Comparison of ENCODE assay signal across 8 cellular contexts in the genomic region with DNA sequence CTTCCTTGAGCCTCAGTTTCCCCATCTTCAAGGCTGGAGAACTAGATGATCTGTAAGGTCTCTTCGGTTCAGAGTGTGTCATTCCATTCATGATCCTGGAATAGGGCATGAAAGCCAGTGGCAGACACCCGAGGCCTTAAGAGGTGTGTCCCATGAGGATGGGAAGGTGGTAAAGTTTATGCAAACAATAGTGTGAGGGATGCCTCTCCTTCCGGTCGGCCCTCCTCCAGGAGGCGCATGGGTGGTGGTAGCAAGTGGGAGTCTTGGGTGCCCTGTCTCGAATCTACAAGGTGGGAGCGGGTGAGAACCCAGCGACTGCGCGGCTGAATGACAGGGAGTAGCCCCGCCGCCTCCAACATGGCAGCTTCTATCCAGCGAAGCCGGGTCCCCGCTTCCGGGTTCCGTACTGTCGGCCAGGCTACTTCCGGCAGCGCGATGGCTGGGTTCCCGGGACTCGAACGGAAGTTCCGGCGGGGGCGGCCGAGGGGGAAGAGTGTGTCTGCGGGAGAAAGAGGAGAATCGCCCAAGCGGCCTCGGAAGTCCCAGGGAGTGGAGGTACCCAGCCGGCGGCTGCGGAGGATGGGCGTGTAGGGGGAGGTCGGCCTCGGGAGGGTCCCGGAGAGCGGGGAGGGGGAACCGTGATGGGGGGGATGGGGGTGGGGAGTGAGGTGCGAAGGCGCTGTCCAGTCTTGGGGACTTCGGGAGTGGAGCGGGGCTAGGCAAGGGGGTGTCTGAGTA. TPM values are rescaled to one million over a fixed set of nuclear protein-coding genes. Genes with fewer than 3 reads are reported as not detected.
DNase-seq lines count a peak whose midpoint lies in the region; ATAC-seq and TF ChIP-seq lines count a peak whose summit lies in the region.

Gene LYPLA2, plus strand, starts transcription at position 450 of the 738 bp plus-strand sequence. CDS start 1,538 bp downstream, outside the sequence.

- H3K27me3 ChIP-seq in prostate gland (replicated peaks; ENCODE audit: insufficient read depth), result no peaks in the 10 kb centered on the region
- H3K27me3 ChIP-seq in upper lobe of right lung, result no peaks in the 10 kb centered on the region

- peak; percentile 86 for ATAC-seq in HG02588 (IDR thresholded peaks at IDR 0.05; ENCODE audit: unreplicated experiment)
- ATAC-seq in T-helper 17 cell, result peak; percentile 86
- peak; percentile 92 to 96 for ATAC-seq in left cardiac atrium
- ATAC-seq in upper lobe of right lung, result peak; percentile 92

- DNase-seq in NCI-H146 (lab: John Stamatoyannopoulos, UW) (peak; percentile 87), T-helper 17 cell (peak; percentile 68 to 78 (median 75)), amniotic stem cell (lab: John Stamatoyannopoulos, UW) (peak; percentile 87), left cardiac atrium (peak; percentile 96), prostate gland (ENCODE audit: low spot score) (peak; percentile 95), upper lobe of right lung (peak; percentile 97)

- TF ChIP-seq CTCF in prostate gland (IDR thresholded peaks at IDR 0.05) (peak in 1 of 4 experiments; percentile 21), upper lobe of right lung (IDR thresholded peaks at IDR 0.05) (no peak)

- intact Hi-C loops in left cardiac atrium (cut with DNase I), result no loop called here
- intact Hi-C loops in prostate gland (cut with DNase I), result no loop called here
- intact Hi-C loops in upper lobe of right lung (cut with DNase I), result no loop called here

- peaks cover 28% of the 10 kb centered on the region for H3K4me1 Mint-ChIP-seq in T-helper 17 cell

- H3K36me3 ChIP-seq in prostate gland (no peaks in the 10 kb centered on the region), upper lobe of right lung (peaks cover 56% of the 10 kb centered on the region)

- H3K27me3 Mint-ChIP-seq in T-helper 17 cell, result no peaks in the 10 kb centered on the region

- peak within 1 kb of the TSS; percentile 97 for H3K27ac Mint-ChIP-seq in T-helper 17 cell

- H3K9me3 ChIP-seq in T-helper 17 cell (ENCODE audit: control insufficient read depth, low read length, poor library complexity, severe bottlenecking), result no peaks in the 10 kb centered on the region
- H3K9me3 ChIP-seq in prostate gland, result no peaks in the 10 kb centered on the region
- H3K9me3 ChIP-seq in upper lobe of right lung, result no peaks in the 10 kb centered on the region

- H3K27ac ChIP-seq in prostate gland (peak within 1 kb of the TSS; percentile 69 to 82), upper lobe of right lung (peak within 1 kb of the TSS; percentile 82)

- H3K36me3 Mint-ChIP-seq in T-helper 17 cell (ENCODE audit: low read depth), result peaks cover 9% of the 10 kb centered on the region

- WGBS in prostate gland, result 1% methylated on average over 44 of the region's 45 CpGs

- H3K4me3 ChIP-seq in GM08714 (ENCODE audit: low read length) (peak within 1 kb of the TSS; percentile 82), prostate gland (peak within 1 kb of the TSS; percentile 58 to 71), upper lobe of right lung (peak within 1 kb of the TSS; percentile 91)

- peak; percentile 61 for TF ChIP-seq POLR2A in prostate gland (IDR thresholded peaks at IDR 0.05)

- H3K4me3 Mint-ChIP-seq in T-helper 17 cell, result peak within 1 kb of the TSS; percentile 99

- H3K4me1 ChIP-seq in prostate gland (replicated peaks) (peaks cover 16% of the 10 kb centered on the region), upper lobe of right lung (peaks cover 25% of the 10 kb centered on the region)

RNA-seq across cellular contexts. Expression of gene LYPLA2, which starts in this region (rescaled TPM):
- total RNA-seq in T-helper 17 cell, result 10 to 100 TPM; 52.1 to 57.1 TPM
- total RNA-seq in left cardiac atrium, result 10 to 100 TPM; 32.3 to 36.4 TPM
- 10 to 100 TPM; 53.6 to 57.7 TPM for total RNA-seq in prostate gland
- 45.9 TPM for total RNA-seq in upper lobe of right lung

Comparison
In these comparisons a context has a peak if more than half of its experiments do, and no peak if none do; other contexts are left out.
1. Peak in every context shown above with its lines: DNase-seq, ATAC-seq, H3K4me3 ChIP-seq and H3K27ac ChIP-seq.